ENCODE assay signal across 8 cellular contexts in the genomic region with DNA sequence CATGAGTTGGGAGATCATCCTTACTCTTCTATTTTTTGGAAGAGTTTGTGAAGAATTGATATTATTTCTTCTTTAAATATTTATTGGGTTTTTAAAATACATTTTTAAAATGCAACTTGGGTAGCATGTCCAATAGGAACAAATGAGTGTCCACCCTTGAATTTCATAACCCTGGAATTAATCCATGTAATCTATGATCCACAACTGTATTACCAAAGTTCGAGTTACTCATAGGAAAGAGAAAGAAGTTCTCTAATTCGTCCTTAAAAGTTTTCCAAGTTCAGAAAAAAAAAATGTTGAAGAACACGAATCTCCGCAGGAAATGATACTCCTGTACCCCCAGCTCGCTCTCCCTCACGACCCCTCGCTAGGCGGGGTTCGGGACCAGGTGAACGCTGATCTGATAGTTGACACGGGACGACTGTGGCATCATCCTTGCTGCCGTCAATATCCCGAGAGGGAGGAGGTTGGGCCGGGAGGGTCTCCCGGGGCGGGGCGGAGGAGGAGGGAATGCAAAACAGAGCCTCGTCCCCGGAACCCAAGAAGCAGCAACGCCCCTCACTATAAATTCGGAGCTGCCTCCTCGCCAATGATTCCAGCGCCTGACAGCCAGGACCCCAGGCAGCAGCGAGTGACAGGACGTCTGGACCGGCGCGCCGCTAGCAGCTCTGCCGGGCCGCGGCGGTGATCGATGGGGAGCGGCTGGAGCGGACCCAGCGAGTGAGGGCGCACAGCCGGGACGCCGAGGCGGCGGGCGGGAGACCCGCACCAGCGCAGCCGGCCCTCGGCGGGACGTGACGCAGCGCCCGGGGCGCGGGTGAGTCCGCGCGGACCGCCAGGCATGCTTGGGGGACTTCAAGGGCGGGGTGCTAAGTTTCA. TPM values are rescaled to one million over a fixed set of nuclear protein-coding genes. Genes with fewer than 3 reads are reported as not detected.
DNase-seq lines count a peak whose midpoint lies in the region; ATAC-seq and TF ChIP-seq lines count a peak whose summit lies in the region.

AGTR1 (plus strand) TSS at position 593 of the 879 bp plus-strand sequence. CDS start 43,133 bp downstream, outside the sequence.

- H3K4me3 ChIP-seq in HFF-Myc (replicated peaks; ENCODE audit: low read depth, low read length) (peak within 1 kb of the TSS; percentile 47), stomach smooth muscle (ENCODE audit: low read length in 2 of 2) (peak within 1 kb of the TSS; percentile 54 to 89), Caco-2 (ENCODE audit: low read depth, low read length) (no peak within 1 kb of the TSS)

- H3K4me1 Mint-ChIP-seq in Caco-2 (ENCODE audit: low read depth, unreplicated experiment), result no peaks in the 10 kb centered on the region

- H3K4me3 Mint-ChIP-seq in Caco-2 (ENCODE audit: unreplicated experiment), result no peak within 1 kb of the TSS

- H3K36me3 Mint-ChIP-seq in Caco-2 (ENCODE audit: insufficient read depth, unreplicated experiment), result no peaks in the 10 kb centered on the region

- no peak for ATAC-seq in HG02571 (IDR thresholded peaks at IDR 0.05; ENCODE audit: unreplicated experiment)

- no peaks in the 10 kb centered on the region for H3K9me3 Mint-ChIP-seq in Caco-2 (ENCODE audit: unreplicated experiment)

- H3K36me3 ChIP-seq in stomach smooth muscle (ENCODE audit: control insufficient read depth in 2 of 2, insufficient read depth in 2 of 2, low read length in 2 of 2) (no peaks in the 10 kb centered on the region), Caco-2 (ENCODE audit: control insufficient read depth, insufficient read depth, low read length) (no peaks in the 10 kb centered on the region)

- intact Hi-C loops in Caco-2 (cut with micrococcal nuclease; ENCODE audit: unreplicated experiment), result no loop called here

- POLR2A ChIA-PET in Caco-2 (lab: Charles Lee), result no interaction called here

- TF ChIP-seq CTCF in HFF-Myc (IDR thresholded peaks at IDR 0.05; ENCODE audit: low read depth, low read length, missing control alignments) (no peak), Caco-2 (IDR thresholded peaks at IDR 0.05; ENCODE audit: insufficient read depth in 1 of 2, low read depth in 1 of 2, low read length in 1 of 2, severe bottlenecking in 1 of 2, unreplicated experiment in 1 of 2) (no peak)

- H3K27ac ChIP-seq in stomach smooth muscle (ENCODE audit: low read length), result peak within 1 kb of the TSS; percentile 66

- peak within 1 kb of the TSS; percentile 76 to 78 for H3K9ac ChIP-seq in stomach smooth muscle (ENCODE audit: low read length in 2 of 2)

- in situ Hi-C loops in KBM-7 (cut with MboI; ENCODE audit: low pct_unique_long_range_greater_than_20kb, low sequenced_read_pairs), result no loop called here

- CTCF ChIA-PET in Caco-2 (lab: Charles Lee), result no interaction called here

- H3K27me3 Mint-ChIP-seq in Caco-2 (ENCODE audit: insufficient read depth, unreplicated experiment), result peaks cover 3% of the 10 kb centered on the region

- no peaks in the 10 kb centered on the region for H3K9me3 ChIP-seq in stomach smooth muscle (ENCODE audit: control insufficient read depth in 2 of 2, low read length in 2 of 2)
- H3K9me3 ChIP-seq in Caco-2, result no peaks in the 10 kb centered on the region

- DNase-seq in HFF-Myc (ENCODE audit: extremely low read depth, low read depth) (no peak), brain pericyte (ENCODE audit: low read depth, low spot score) (peak; percentile 18), islet precursor cell (peak; percentile 92), Caco-2 (no peak), KBM-7 (no peak)
- DNase-seq in stimulated activated CD4-positive, alpha-beta T cell treated with anti-CD3 and anti-CD28 coated beads, Interleukin-2, amount 100 ng/mL, for 48 hours, result no peak

- peaks cover 6% of the 10 kb centered on the region for H3K4me1 ChIP-seq in stomach smooth muscle (ENCODE audit: control insufficient read depth, insufficient read depth, low read length)
- H3K4me1 ChIP-seq in Caco-2, result no peaks in the 10 kb centered on the region

- H3K27ac Mint-ChIP-seq in Caco-2 (ENCODE audit: unreplicated experiment), result no peak within 1 kb of the TSS

- H3K27me3 ChIP-seq in stomach smooth muscle (ENCODE audit: control insufficient read depth in 1 of 2, insufficient read depth in 2 of 2, low read length in 2 of 2) (no peaks in the 10 kb centered on the region), Caco-2 (replicated peaks; ENCODE audit: control insufficient read depth, insufficient read depth, low read length) (no peaks in the 10 kb centered on the region)

- no TSS peak for BruUV-seq in Caco-2 (replicated peaks; lab: Mats Ljungman, UMichigan)

RNA-seq across cellular contexts. Expression of gene AGTR1, which starts in this region (rescaled TPM):
- total RNA-seq in Caco-2 (2022), result not detected in 2 replicates

Comparison
In these comparisons a context has a peak if more than half of its experiments do, and no peak if none do; other contexts are left out.
1. DNase-seq: peak in brain pericyte (single experiment) and islet precursor cell (single experiment); none in HFF-Myc (single experiment), stimulated activated CD4-positive, alpha-beta T cell treated with anti-CD3 and anti-CD28 coated beads, Interleukin-2, amount 100 ng/mL, for 48 hours (0 of 2), Caco-2 (0 of 2) and KBM-7 (single experiment).